In the genomic region with DNA sequence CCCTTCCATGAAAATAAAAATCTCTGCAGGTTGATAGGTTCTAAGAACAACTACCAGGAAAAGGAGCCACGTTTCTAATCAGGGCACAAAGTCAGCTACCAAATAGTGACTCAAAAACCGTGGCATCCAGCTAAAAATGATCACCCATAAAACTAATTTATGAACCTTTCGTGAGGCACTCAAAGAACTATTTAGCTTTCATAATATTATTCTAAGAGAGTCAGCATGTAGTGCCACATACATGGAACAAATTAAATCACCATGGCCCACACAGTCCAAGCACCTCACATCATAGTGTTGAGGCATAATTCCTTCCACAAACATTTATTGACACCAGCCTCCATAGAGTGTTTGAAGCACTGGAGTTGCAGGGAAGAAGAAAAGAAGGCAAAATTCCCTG, we compare ENCODE assay signal across 18 cellular contexts.
DNase-seq lines count a peak whose midpoint lies in the region; ATAC-seq and TF ChIP-seq lines count a peak whose summit lies in the region.
"Had no signal": no experiment of that assay in that cellular context is flagged by ENCODE, and none has a peak within 500 bp of the region (broad histone marks: within the 10 kb centered on the region; RNA-seq: fewer than 3 reads in every experiment).

No MANE protein-coding gene starts in this region.

- H3F3A ChIP-seq in GM23248 (ENCODE audit: insufficient read depth): no peaks in the 10 kb centered on the region

- TF ChIP-seq CTCF in AG09309 (IDR thresholded peaks at IDR 0.05; ENCODE audit: control insufficient read depth, insufficient read depth, low read depth, low read length, missing control alignments): no peak
- no peak for TF ChIP-seq CTCF in foreskin fibroblast (IDR thresholded peaks at IDR 0.05; ENCODE audit: low read depth, low read length)

- in situ Hi-C loops in GM23248 (cut with MboI): no loop called here

- H3K27ac ChIP-seq in GM23248: no peak overlapping the region
- H3K27ac ChIP-seq: 22Rv1, A549, C4-2B, HL-60, KMS-11 had no signal

- no peak overlapping the region for H2AFZ ChIP-seq in GM23248
- H2AFZ ChIP-seq: GM23338 had no signal

- H3K4me2 ChIP-seq in GM23248 (ENCODE audit: unreplicated experiment): no peak overlapping the region
- H3K4me2 ChIP-seq: A549, GM23338, KMS-11 had no signal

- DNase-seq in AG09309 (ENCODE audit: low read depth) (peak; percentile 13), EH (ENCODE audit: low read depth) (peak; percentile 35), GM23248 (peak; percentile 42), foreskin fibroblast (peak; percentile 41 to 72), COLO668 (lab: John Stamatoyannopoulos, UW; ENCODE audit: unreplicated experiment) (no peak)
- DNase-seq: BE2C; CD4-positive, alpha-beta T cell; DMS79 treated with DMSO at 0.1 percent for 48 hours; HCEC 1CT had no signal

- H3K9ac ChIP-seq in GM23248: no peak overlapping the region
- H3K9ac ChIP-seq: KMS-11 had no signal

- no peaks in the 10 kb centered on the region for H3K4me1 ChIP-seq in GM23248 (ENCODE audit: insufficient read depth)
- H3K4me1 ChIP-seq: A549, BE2C had no signal

- H3K9me3 ChIP-seq in GM23248 (ENCODE audit: low read depth): no peaks in the 10 kb centered on the region
- H3K9me3 ChIP-seq: A549, BE2C had no signal

- 7% methylated on average over 3 of the region's 3 CpGs for WGBS in GM23248 (ENCODE audit: low coverage in 1 of 2, low lambda C conversion rate in 2 of 2, missing lambda C conversion rate in 2 of 2), 2 experiments

- no peak for ATAC-seq in GM19328 (IDR thresholded peaks at IDR 0.05; ENCODE audit: unreplicated experiment)
- ATAC-seq in HG03521 (IDR thresholded peaks at IDR 0.05; ENCODE audit: unreplicated experiment): no peak
- ATAC-seq in activated CD4-positive, CD25-positive, alpha-beta regulatory T cell treated with anti-CD3 and anti-CD28 coated beads, Interleukin-2, amount 50 U/mL, for 24 hours: no peak
- ATAC-seq: A549, GM23338 had no signal

- no peaks in the 10 kb centered on the region for H4K20me1 ChIP-seq in GM23248 (ENCODE audit: insufficient read depth)

- H3K4me3 ChIP-seq in AG09309 (ENCODE audit: control insufficient read depth, low read depth, low read length) (no peak overlapping the region), GM23248 (no peak overlapping the region), foreskin fibroblast (ENCODE audit: low read depth in 1 of 2, low read length in 2 of 2) (no peak overlapping the region)
- H3K4me3 ChIP-seq: A549, GM23338 had no signal

- H3K36me3 ChIP-seq in GM23248 (ENCODE audit: low read depth): no peaks in the 10 kb centered on the region
- H3K36me3 ChIP-seq: BE2C had no signal

- no peaks in the 10 kb centered on the region for H3K9me2 ChIP-seq in GM23248 (ENCODE audit: insufficient read depth)

- H3K27me3 ChIP-seq in GM23248 (replicated peaks; ENCODE audit: insufficient read depth): 0 out of 2 replicates have a peak, but pooled peaks cover 5% of the 10 kb centered on the region
- H3K27me3 ChIP-seq: BE2C had no signal

- H3K79me2 ChIP-seq in GM23248 (ENCODE audit: insufficient read depth): no peaks in the 10 kb centered on the region
